21 cellular contexts compared by ENCODE assay signal in the genomic region with DNA sequence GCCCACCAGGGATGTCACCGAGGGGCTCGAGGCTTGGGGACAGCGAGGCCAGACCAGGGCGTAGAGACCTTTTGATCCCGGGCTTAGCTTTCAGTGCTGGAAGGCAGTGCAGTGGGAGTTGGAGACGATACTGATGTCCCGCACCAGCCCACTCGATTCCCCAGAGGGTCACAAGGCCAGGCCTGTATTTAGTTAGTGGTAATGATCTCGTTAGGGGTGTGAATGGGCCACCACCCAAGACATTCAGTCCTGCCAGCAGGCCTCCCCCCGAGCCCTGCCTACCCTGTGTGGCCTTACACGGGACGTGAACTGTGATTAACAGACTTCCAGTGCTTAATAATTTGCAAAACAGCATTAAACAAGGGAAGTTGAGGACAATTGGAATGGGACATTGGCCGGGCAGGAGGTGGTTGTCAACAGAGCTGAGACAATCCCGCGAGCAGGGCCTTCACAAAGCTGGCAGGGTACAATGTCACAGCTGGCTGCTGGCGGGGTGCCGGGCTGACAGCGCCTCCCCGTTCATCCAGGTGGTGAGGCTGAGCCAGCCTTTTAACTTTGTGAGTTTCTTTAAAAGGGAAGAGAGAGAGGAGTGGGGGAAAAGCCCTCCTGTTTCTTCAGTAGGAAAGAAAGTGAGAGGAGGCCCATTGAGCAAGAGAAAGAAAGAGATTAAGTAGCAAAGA.
DNase-seq lines count a peak whose midpoint lies in the region; ATAC-seq and TF ChIP-seq lines count a peak whose summit lies in the region.
"Had no signal": no experiment of that assay in that cellular context is flagged by ENCODE, and none has a peak within 500 bp of the region (broad histone marks: within the 10 kb centered on the region; RNA-seq: fewer than 3 reads in every experiment).

No MANE protein-coding gene starts in this region.

- no peak for TF ChIP-seq CTCF in GM23338 (conservative IDR thresholded peaks at IDR 0.05; ENCODE audit: low read depth in 2 of 2)

- POLR2A ChIA-PET in CD4-positive, alpha-beta memory T cell (lab: Charles Lee; ENCODE audit: partially characterized antibody), result no interaction called here

- no peaks in the 10 kb centered on the region for H3K27me3 ChIP-seq in GM23338 (ENCODE audit: insufficient read depth)
- peaks cover 70% of the 10 kb centered on the region for H3K27me3 ChIP-seq in HUES64 (ENCODE audit: insufficient read depth, low read length)
- H3K27me3 ChIP-seq in CD4-positive, alpha-beta memory T cell (ENCODE audit: insufficient read depth, low read length), result no peaks in the 10 kb centered on the region
- H3K27me3 ChIP-seq: Peyer's patch had no signal

- ATAC-seq in GM23338, result peak; percentile 92
- ATAC-seq in activated T-helper 17 cell treated with anti-CD3 and anti-CD28 coated beads, Interleukin-2, amount 50 U/mL, for 72 hours (replicated peaks), result no peak
- ATAC-seq: Right ventricle myocardium inferior, T-cell had no signal

- H3K4me1 Mint-ChIP-seq in GM23338, result peaks cover 28% of the 10 kb centered on the region
- no peaks in the 10 kb centered on the region for H3K4me1 Mint-ChIP-seq in CD4-positive, alpha-beta memory T cell
- H3K4me1 Mint-ChIP-seq in activated T-helper 17 cell treated with anti-CD3 and anti-CD28 coated beads, Interleukin-2, amount 50 U/mL, for 72 hours, result no peaks in the 10 kb centered on the region
- H3K4me1 Mint-ChIP-seq: T-cell had no signal

- H4K20me1 ChIP-seq in GM23338 (replicated peaks; ENCODE audit: insufficient read depth), result no peaks in the 10 kb centered on the region

- H3K36me3 ChIP-seq in GM23338 (ENCODE audit: insufficient read depth) (no peaks in the 10 kb centered on the region), HUES64 (ENCODE audit: insufficient read depth, low read length) (no peaks in the 10 kb centered on the region)
- H3K36me3 ChIP-seq in CD4-positive, alpha-beta memory T cell (ENCODE audit: insufficient read depth, low read length), result no peaks in the 10 kb centered on the region
- H3K36me3 ChIP-seq: Peyer's patch had no signal

- no peak overlapping the region for H3K4me3 Mint-ChIP-seq in GM23338
- no peak overlapping the region for H3K4me3 Mint-ChIP-seq in CD4-positive, alpha-beta memory T cell
- H3K4me3 Mint-ChIP-seq in activated T-helper 17 cell treated with anti-CD3 and anti-CD28 coated beads, Interleukin-2, amount 50 U/mL, for 72 hours, result no peak overlapping the region
- H3K4me3 Mint-ChIP-seq: T-cell had no signal

- H3F3A ChIP-seq in GM23338 (replicated peaks; ENCODE audit: low read depth), result no peaks in the 10 kb centered on the region

- peaks cover 10% of the 10 kb centered on the region for H3K4me1 ChIP-seq in GM23338 (ENCODE audit: insufficient read depth)
- peaks cover 30% of the 10 kb centered on the region for H3K4me1 ChIP-seq in HUES64 (ENCODE audit: insufficient read depth, low read length)
- no peaks in the 10 kb centered on the region for H3K4me1 ChIP-seq in CD4-positive, alpha-beta memory T cell (ENCODE audit: insufficient read depth, low read length)
- H3K4me1 ChIP-seq: Peyer's patch had no signal

- intact Hi-C loops in CD4-positive, alpha-beta memory T cell (cut with micrococcal nuclease), result no loop called here

- 0 out of 2 replicates have a peak overlapping the region, but pooled peaks have one; percentile 11 for H2AFZ ChIP-seq in GM23338

- H3K36me3 Mint-ChIP-seq in GM23338 (ENCODE audit: low read depth), result no peaks in the 10 kb centered on the region
- no peaks in the 10 kb centered on the region for H3K36me3 Mint-ChIP-seq in CD4-positive, alpha-beta memory T cell
- no peaks in the 10 kb centered on the region for H3K36me3 Mint-ChIP-seq in activated T-helper 17 cell treated with anti-CD3 and anti-CD28 coated beads, Interleukin-2, amount 50 U/mL, for 72 hours (ENCODE audit: low read depth)
- H3K36me3 Mint-ChIP-seq: T-cell had no signal

- no peak overlapping the region for H3K27ac Mint-ChIP-seq in GM23338
- H3K27ac Mint-ChIP-seq in CD4-positive, alpha-beta memory T cell, result no peak overlapping the region
- H3K27ac Mint-ChIP-seq in activated T-helper 17 cell treated with anti-CD3 and anti-CD28 coated beads, Interleukin-2, amount 50 U/mL, for 72 hours, result no peak overlapping the region
- H3K27ac Mint-ChIP-seq: T-cell had no signal

- no peak overlapping the region for H3K9ac ChIP-seq in HUES64 (ENCODE audit: low read depth, low read length)

- CTCF ChIA-PET in CD4-positive, alpha-beta memory T cell (lab: Charles Lee; ENCODE audit: partially characterized antibody), result interaction anchor here (0.7 kb wide), 1 partner anchor 27 kb away, joined by 3 read pairs; no protein-coding TSS in a partner anchor

- H3K4me2 ChIP-seq in GM23338, result no peak overlapping the region

- DNase-seq in GM23338 (ENCODE audit: low spot score) (peak; percentile 45), NCI-H69 (lab: John Stamatoyannopoulos, UW) (peak; percentile 84), iPS-NIHi7 (ENCODE audit: extremely low spot score) (peak; percentile 73), NCI-H510A (lab: John Stamatoyannopoulos, UW) (no peak), SW480 (ENCODE audit: low spot score) (no peak)
- no peak for DNase-seq in CD4-positive, alpha-beta memory T cell
- DNase-seq: EL, IMR-90, Kasumi-1, MM.1S, NCI-H1105 treated with DMSO at 0.1 percent for 48 hours, NCI-H2029 treated with DMSO at 0.1 percent for 48 hours, NCI-H446, Peyer's patch, T-cell, T-helper 9 cell had no signal

- H3K4me3 ChIP-seq in GM23338 (no peak overlapping the region), HUES64 (ENCODE audit: low read length) (no peak overlapping the region)
- no peak overlapping the region for H3K4me3 ChIP-seq in CD4-positive, alpha-beta memory T cell (ENCODE audit: low read length in 2 of 2)
- H3K4me3 ChIP-seq: Peyer's patch, SK-N-MC had no signal

- H3K27ac ChIP-seq in GM23338 (ENCODE audit: low read depth) (peak overlapping the region; percentile 72; the same call in 1 of the 2 replicates), HUES64 (ENCODE audit: low read depth, low read length) (peak overlapping the region; percentile 66; the same call in 1 of the 2 replicates)
- H3K27ac ChIP-seq in CD4-positive, alpha-beta memory T cell (ENCODE audit: low read depth, low read length), result no peak overlapping the region
- H3K27ac ChIP-seq: C4-2B, Peyer's patch, SK-N-MC had no signal

- no peaks in the 10 kb centered on the region for H3K9me3 ChIP-seq in HUES64 (ENCODE audit: insufficient read depth, low read depth, low read length)
- H3K9me3 ChIP-seq in CD4-positive, alpha-beta memory T cell (ENCODE audit: control insufficient read depth in 1 of 2, low read length in 2 of 2), result no peaks in the 10 kb centered on the region
- H3K9me3 ChIP-seq: Peyer's patch had no signal

- no peaks in the 10 kb centered on the region for H3K9me2 ChIP-seq in GM23338 (ENCODE audit: insufficient read depth)

- H3K27me3 Mint-ChIP-seq in GM23338 (ENCODE audit: insufficient read depth, low read depth, poor library complexity), result peaks cover 4% of the 10 kb centered on the region
- peaks cover 5 to 14% of the 10 kb centered on the region in 2 donors for H3K27me3 Mint-ChIP-seq in CD4-positive, alpha-beta memory T cell
- H3K27me3 Mint-ChIP-seq in activated T-helper 17 cell treated with anti-CD3 and anti-CD28 coated beads, Interleukin-2, amount 50 U/mL, for 72 hours, result peaks cover 14% of the 10 kb centered on the region

- no peaks in the 10 kb centered on the region for H3K9me3 Mint-ChIP-seq in GM23338
- peaks cover 0 to 2% (median 0%) of the 10 kb centered on the region in 8 donors for H3K9me3 Mint-ChIP-seq in CD4-positive, alpha-beta memory T cell
- H3K9me3 Mint-ChIP-seq in activated T-helper 17 cell treated with anti-CD3 and anti-CD28 coated beads, Interleukin-2, amount 50 U/mL, for 72 hours, result no peaks in the 10 kb centered on the region
- H3K9me3 Mint-ChIP-seq: T-cell had no signal

- 36% methylated on average over 19 of the region's 19 CpGs for WGBS in HUES64

- no peaks in the 10 kb centered on the region for H3K79me2 ChIP-seq in GM23338 (replicated peaks; ENCODE audit: insufficient read depth)

TF ChIP-seq in GM23338, 12 proteins besides CTCF, POLR2A, EP300 and RAD21:
- TF ChIP-seq ZNF114 (CRISPR knock-in tag; IDR thresholded peaks at IDR 0.05), result peak; percentile 68; the same call in 1 of the 2 replicates
- no peak for TF ChIP-seq EZH2 (IDR thresholded peaks at IDR 0.05; ENCODE audit: low read depth, unreplicated experiment)

Comparison
In these comparisons a context has a peak if more than half of its experiments do, and no peak if none do; other contexts are left out.
1. DNase-seq: peak in GM23338 (single experiment), NCI-H69 (single experiment) and iPS-NIHi7 (single experiment); none in NCI-H510A (single experiment), CD4-positive, alpha-beta memory T cell (0 of 5) and SW480 (single experiment).